ENCODE assay signal across 1 cellular context in the genomic region with DNA sequence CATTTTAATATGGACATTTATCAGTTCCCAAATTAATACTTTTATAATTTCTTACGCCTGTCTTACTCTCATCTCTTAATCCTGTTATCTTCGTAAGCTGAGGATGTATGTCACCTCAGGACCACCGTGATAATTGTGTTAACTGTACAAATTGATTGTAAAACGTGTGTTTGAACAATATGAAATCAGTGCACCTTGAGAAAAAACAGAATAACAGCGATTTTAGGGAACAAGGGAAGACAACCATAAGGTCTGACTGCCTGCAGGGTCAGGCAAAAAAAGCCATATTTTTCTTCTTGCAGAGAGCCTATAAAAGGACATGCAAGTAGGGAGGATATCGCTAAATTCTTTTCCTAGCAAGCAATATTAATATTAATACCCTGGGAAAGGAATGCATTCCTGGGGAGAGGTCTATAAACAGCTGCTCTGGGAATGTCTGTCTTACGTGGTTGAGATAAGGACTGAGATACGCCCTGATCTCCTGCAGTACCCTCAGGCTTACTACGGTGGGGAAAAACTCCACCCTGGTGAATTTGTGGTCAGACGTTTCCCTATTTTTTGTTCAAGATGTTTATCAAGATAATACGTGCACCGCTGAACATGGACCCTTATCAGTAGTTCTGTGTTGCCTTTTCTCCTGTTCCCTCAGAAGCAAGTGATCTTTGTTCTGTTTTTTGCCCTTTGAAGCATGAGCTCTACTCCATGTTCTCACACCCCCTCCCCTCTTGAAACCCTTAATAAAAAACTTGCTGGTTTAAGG.
TF ChIP-seq lines count a peak whose summit lies in the region.

No MANE protein-coding gene starts in this region.

TF ChIP-seq in HEK293, 187 proteins besides CTCF, POLR2A, EP300 and RAD21:
- TF ChIP-seq SETDB1 (IDR thresholded peaks at IDR 0.05; ENCODE audit: insufficient read length, low read length) = peak; percentile 78
- 0 out of 2 replicates have a peak, but pooled peaks have one; percentile 10 for TF ChIP-seq ZNF433 (tag by site-specific recombination; IDR thresholded peaks at IDR 0.05; ENCODE audit: low read depth)
- TF ChIP-seq, protein P1, sequence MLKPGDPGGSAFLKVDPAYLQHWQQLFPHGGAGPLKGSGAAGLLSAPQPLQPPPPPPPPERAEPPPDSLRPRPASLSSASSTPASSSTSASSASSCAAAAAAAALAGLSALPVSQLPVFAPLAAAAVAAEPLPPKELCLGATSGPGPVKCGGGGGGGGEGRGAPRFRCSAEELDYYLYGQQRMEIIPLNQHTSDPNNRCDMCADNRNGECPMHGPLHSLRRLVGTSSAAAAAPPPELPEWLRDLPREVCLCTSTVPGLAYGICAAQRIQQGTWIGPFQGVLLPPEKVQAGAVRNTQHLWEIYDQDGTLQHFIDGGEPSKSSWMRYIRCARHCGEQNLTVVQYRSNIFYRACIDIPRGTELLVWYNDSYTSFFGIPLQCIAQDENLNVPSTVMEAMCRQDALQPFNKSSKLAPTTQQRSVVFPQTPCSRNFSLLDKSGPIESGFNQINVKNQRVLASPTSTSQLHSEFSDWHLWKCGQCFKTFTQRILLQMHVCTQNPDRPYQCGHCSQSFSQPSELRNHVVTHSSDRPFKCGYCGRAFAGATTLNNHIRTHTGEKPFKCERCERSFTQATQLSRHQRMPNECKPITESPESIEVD (tag by site-specific recombination; IDR thresholded peaks at IDR 0.05) = peak; percentile 38; the same call in 1 of the 2 replicates
